ENCODE assay signal across 20 cellular contexts in genomic region chr21:42471716-42472330, GRCh38. TPM values are rescaled to one million over a fixed set of nuclear protein-coding genes. Genes with fewer than 3 reads are reported as not detected.
A peak's percentile ranks its signal among the peaks of the same experiment; 100 is the strongest.
DNase-seq lines count a peak whose midpoint lies in the region; ATAC-seq, FAIRE-seq and TF ChIP-seq lines count a peak whose summit lies in the region.
"Had no signal": no experiment of that assay in that cellular context is flagged by ENCODE, and none has a peak within 500 bp of the region (broad histone marks: within the 10 kb centered on the region; RNA-seq: fewer than 3 reads in every experiment).

No MANE protein-coding gene starts in this region.

- H3K27ac ChIP-seq in right lobe of liver (no peak overlapping the region), HepG2 (ENCODE audit: extremely low read length, insufficient read depth, low read length) (no peak overlapping the region), OCI-LY7 (ENCODE audit: low read depth, low read length, poor library complexity, severe bottlenecking) (peak overlapping the region; percentile 37)

- H3K9me3 Mint-ChIP-seq in stimulated activated naive B cell treated with anti-CD40 and anti-IgM and Interleukin-4, amounts not matched to agents 10 μg/mL and 1 μg/mL and 100 μg/mL, for 72 hours: no peaks in the 10 kb centered on the region
- no peaks in the 10 kb centered on the region for H3K9me3 Mint-ChIP-seq in T-cell
- H3K9me3 Mint-ChIP-seq: H9, IgD-negative memory B cell had no signal

- POLR2A ChIA-PET in HepG2 (lab: Yijun Ruan, JAX) (no interaction called here), OCI-LY7 (lab: Charles Lee) (no interaction called here), T-cell (lab: Charles Lee) (no interaction called here)

- TF ChIP-seq EP300 in HepG2 (IDR thresholded peaks at IDR 0.05; ENCODE audit: low read depth in 2 of 2, low read length in 2 of 2) (no peak), HepG2 (CRISPR knock-in tag; IDR thresholded peaks at IDR 0.05; ENCODE audit: borderline replicate concordance) (no peak)

- BruUV-seq in HepG2 (replicated peaks; lab: Mats Ljungman, UMichigan): no TSS peak
- BruUV-seq in OCI-LY7 (replicated peaks; lab: Mats Ljungman, UMichigan): no TSS peak

- TF ChIP-seq CTCF in right lobe of liver (IDR thresholded peaks at IDR 0.05) (no peak), HepG2 (CRISPR knock-in tag; IDR thresholded peaks at IDR 0.05) (no peak), OCI-LY7 (conservative IDR thresholded peaks at IDR 0.05; ENCODE audit: low read length) (no peak)

- H3K27me3 ChIP-seq in right lobe of liver: no peaks in the 10 kb centered on the region
- no peaks in the 10 kb centered on the region for H3K27me3 ChIP-seq in HepG2 (ENCODE audit: control insufficient read depth in 1 of 2, insufficient read depth in 2 of 2, low read length in 2 of 2)

- in situ Hi-C loops in HepG2 (cut with HindIII; ENCODE audit: extremely low pct_ligation_motif_present, low pct_unique_long_range_greater_than_20kb): no loop called here

- H3K9me3 ChIP-seq in right lobe of liver (no peaks in the 10 kb centered on the region), HepG2 (ENCODE audit: low read length) (no peaks in the 10 kb centered on the region), OCI-LY7 (ENCODE audit: low read length) (no peaks in the 10 kb centered on the region)
- H3K9me3 ChIP-seq: Caco-2 had no signal

- peak overlapping the region; percentile 83 for H3K27ac Mint-ChIP-seq in stimulated activated naive B cell treated with anti-CD40 and anti-IgM and Interleukin-4, amounts not matched to agents 10 μg/mL and 1 μg/mL and 100 μg/mL, for 72 hours
- no peak overlapping the region for H3K27ac Mint-ChIP-seq in T-cell
- H3K27ac Mint-ChIP-seq: H9 had no signal

- peaks cover 0 to 21% (median 0%) of the 10 kb centered on the region in 4 donors for H3K4me1 ChIP-seq in right lobe of liver
- H3K4me1 ChIP-seq in HepG2 (ENCODE audit: insufficient read depth, low read length): peaks cover 23% of the 10 kb centered on the region
- H3K4me1 ChIP-seq in OCI-LY7 (ENCODE audit: insufficient read depth, low read length, poor library complexity, severe bottlenecking): peaks cover 51% of the 10 kb centered on the region

- H3K79me2 ChIP-seq in HepG2 (ENCODE audit: insufficient read depth, low read length): no peaks in the 10 kb centered on the region
- H3K79me2 ChIP-seq in OCI-LY7 (ENCODE audit: insufficient read depth, low read depth, low read length): no peaks in the 10 kb centered on the region

- ATAC-seq in right lobe of liver (no peak), HepG2 (no peak), left lobe of liver (no peak), T-cell (replicated peaks in 1 of 4) (no peak)
- no peak for ATAC-seq in stimulated activated naive B cell treated with anti-CD40 and anti-IgM and Interleukin-4, amounts not matched to agents 10 μg/mL and 1 μg/mL and 100 μg/mL, for 72 hours (replicated peaks)
- ATAC-seq: Panc1 had no signal

- 94% methylated on average over 7 of the region's 13 CpGs for WGBS in right lobe of liver (ENCODE audit: insufficient coverage, low coverage, low lambda C conversion rate, missing lambda C conversion rate)
- WGBS in HepG2 (ENCODE audit: low lambda C conversion rate): 79% methylated on average over 7 of the region's 13 CpGs

- DNase-seq in right lobe of liver (peak in 2 of 3 donors; percentile 31 to 37), HepG2 (ENCODE audit: low spot score) (no peak), OCI-LY7 (ENCODE audit: low spot score) (peak; percentile 62), left lobe of liver (ENCODE audit: low spot score) (peak; percentile 36), DMS 273 (lab: John Stamatoyannopoulos, UW; ENCODE audit: unreplicated experiment) (no peak), T-cell (no peak), NCI-H146 treated with DMSO at 0.1 percent for 48 hours (lab: John Stamatoyannopoulos, UW; ENCODE audit: unreplicated experiment) (no peak)
- DNase-seq in stimulated activated naive B cell treated with anti-CD40 and anti-IgM and Interleukin-4, amounts not matched to agents 10 μg/mL and 1 μg/mL and 100 μg/mL, for 72 hours: no peak
- DNase-seq: Caco-2, H9, Kasumi-1, MM.1S, NCI-H1105, NCI-H1694 treated with DMSO at 0.1 percent for 48 hours, NCI-H2171, NCI-H446 treated with DMSO at 0.1 percent for 48 hours, NCI-H774 had no signal

- no peaks in the 10 kb centered on the region for H3K36me3 Mint-ChIP-seq in stimulated activated naive B cell treated with anti-CD40 and anti-IgM and Interleukin-4, amounts not matched to agents 10 μg/mL and 1 μg/mL and 100 μg/mL, for 72 hours
- no peaks in the 10 kb centered on the region for H3K36me3 Mint-ChIP-seq in T-cell
- H3K36me3 Mint-ChIP-seq: IgD-negative memory B cell had no signal

- FAIRE-seq in HepG2 (lab: Jason Lieb, UNC): no peak

- H3K9me2 ChIP-seq in OCI-LY7 (ENCODE audit: insufficient read depth, low read length): no peaks in the 10 kb centered on the region

- H3K36me3 ChIP-seq in right lobe of liver (no peaks in the 10 kb centered on the region), HepG2 (replicated peaks in 1 of 2; ENCODE audit: control insufficient read depth in 1 of 2, insufficient read depth in 2 of 2, low read length in 2 of 2) (no peaks in the 10 kb centered on the region), OCI-LY7 (ENCODE audit: insufficient read depth, low read length) (no peaks in the 10 kb centered on the region)

- TF ChIP-seq POLR2A in right lobe of liver (IDR thresholded peaks at IDR 0.05) (no peak), HepG2 (IDR thresholded peaks at IDR 0.05; ENCODE audit: insufficient read depth in 1 of 2, low read depth in 2 of 2, low read length in 2 of 2) (no peak)

- no peak overlapping the region for H3K9ac ChIP-seq in HepG2 (ENCODE audit: insufficient read depth, low read depth, low read length)

- no peak overlapping the region for H3K4me3 ChIP-seq in right lobe of liver
- H3K4me3 ChIP-seq in HepG2 (replicated peaks in 1 of 3; ENCODE audit: insufficient read depth in 1 of 3, low read depth in 2 of 3, low read length in 3 of 3): no peak overlapping the region
- no peak overlapping the region for H3K4me3 ChIP-seq in OCI-LY7 (ENCODE audit: low read depth, low read length, poor library complexity, severe bottlenecking)

- no peak for TF ChIP-seq RAD21 in HepG2 (CRISPR knock-in tag; IDR thresholded peaks at IDR 0.05)

- intact Hi-C loops in right lobe of liver (cut with DNase I): no loop called here
- intact Hi-C loops in HepG2 (cut with micrococcal nuclease; ENCODE audit: unreplicated experiment): no loop called here
- intact Hi-C loops in OCI-LY7 (cut with micrococcal nuclease; ENCODE audit: unreplicated experiment): no loop called here

- H3K4me1 Mint-ChIP-seq in stimulated activated naive B cell treated with anti-CD40 and anti-IgM and Interleukin-4, amounts not matched to agents 10 μg/mL and 1 μg/mL and 100 μg/mL, for 72 hours: peaks cover 46 to 67% of the 10 kb centered on the region in 2 donors
- H3K4me1 Mint-ChIP-seq in T-cell: peaks cover 4 to 6% (median 6%) of the 10 kb centered on the region in 3 donors

- CTCF ChIA-PET in HepG2 (lab: Yijun Ruan, JAX; ENCODE audit: low intra/inter-chr PET ratio, low total read pairs) (no interaction called here), OCI-LY7 (lab: Charles Lee; ENCODE audit: unreplicated experiment) (no interaction called here), T-cell (lab: Charles Lee) (interaction anchor here in 1 of 2 donors (0.6 kb wide), 1 partner anchor 356 kb away, joined by 3 read pairs; no protein-coding TSS in a partner anchor)

- H3K4me3 Mint-ChIP-seq in stimulated activated naive B cell treated with anti-CD40 and anti-IgM and Interleukin-4, amounts not matched to agents 10 μg/mL and 1 μg/mL and 100 μg/mL, for 72 hours: no peak overlapping the region
- H3K4me3 Mint-ChIP-seq in T-cell: no peak overlapping the region
- H3K4me3 Mint-ChIP-seq: H9, IgD-negative memory B cell had no signal

- peaks cover 0 to 19% of the 10 kb centered on the region in 2 donors for H3K27me3 Mint-ChIP-seq in stimulated activated naive B cell treated with anti-CD40 and anti-IgM and Interleukin-4, amounts not matched to agents 10 μg/mL and 1 μg/mL and 100 μg/mL, for 72 hours
- H3K27me3 Mint-ChIP-seq in T-cell: peaks cover 0 to 7% of the 10 kb centered on the region in 2 donors

- H2AFZ ChIP-seq in HepG2 (ENCODE audit: low read length) (no peak overlapping the region), OCI-LY7 (ENCODE audit: low read length) (peak overlapping the region; percentile 79)

- H4K20me1 ChIP-seq in HepG2 (ENCODE audit: insufficient read depth, low read length) (no peaks in the 10 kb centered on the region), OCI-LY7 (ENCODE audit: insufficient read depth, low read length) (no peaks in the 10 kb centered on the region)

- no peak overlapping the region for H3K4me2 ChIP-seq in HepG2 (ENCODE audit: low read depth, low read length)
- peak overlapping the region; percentile 45 for H3K4me2 ChIP-seq in OCI-LY7 (ENCODE audit: low read length)

RNA-seq across cellular contexts. Expression of gene RSPH1, which starts 24.2 kb away (rescaled TPM):
- under 1 TPM in 5 of 6 experiments, not detected in 1; 0.18 to 0.55 (median 0.22) TPM for total RNA-seq in right lobe of liver
- total RNA-seq in HepG2 (2016; rRNA removed; fragmentation: Illumina TruSeq; extraction: Trizol): not detected in 2 replicates
- total RNA-seq in HepG2 (2016; cell fraction: cytosol; rRNA removed; fragmentation: Illumina TruSeq; extraction: Trizol; ENCODE audit: low read depth): not detected in 2 replicates
- total RNA-seq in HepG2 (2016; cell fraction: insoluble cytoplasmic fraction; rRNA removed; fragmentation: Illumina TruSeq; extraction: Trizol): not detected in 2 replicates
- total RNA-seq in HepG2 (2016; cell fraction: membrane; rRNA removed; fragmentation: Illumina TruSeq; extraction: Trizol): not detected in 2 replicates
- not detected in 2 replicates for total RNA-seq in HepG2 (2016; cell fraction: nucleus; rRNA removed; fragmentation: Illumina TruSeq; extraction: Trizol)
- polyA plus RNA-seq in HepG2 (2011; rRNA removed): not detected in 2 replicates
- not detected in 2 replicates for polyA plus RNA-seq in HepG2 (2011; cell fraction: cytosol; rRNA removed)
- not detected in 2 replicates for polyA plus RNA-seq in HepG2 (2011; cell fraction: nucleus; rRNA removed)
- polyA plus RNA-seq in HepG2 (2012): not detected in 2 replicates
- not detected in 2 replicates for polyA plus RNA-seq in HepG2 (2016; cell fraction: cytosol; fragmentation: Illumina TruSeq; extraction: Trizol; ENCODE audit: low read depth)
- polyA plus RNA-seq in HepG2 (2016; cell fraction: insoluble cytoplasmic fraction; fragmentation: Illumina TruSeq; extraction: Trizol; ENCODE audit: low read depth): not detected in 2 replicates
- polyA plus RNA-seq in HepG2 (2016; cell fraction: membrane; fragmentation: Illumina TruSeq; extraction: Trizol; ENCODE audit: low read depth): not detected in 2 replicates
- not detected in 2 replicates for polyA plus RNA-seq in HepG2 (2016; cell fraction: nucleus; fragmentation: Illumina TruSeq; extraction: Trizol; ENCODE audit: insufficient read depth, low read depth)
- polyA minus RNA-seq in HepG2 (2011; rRNA and poly(A)+ RNA removed; ENCODE audit: low replicate concordance): not detected in 2 replicates
- not detected in 2 replicates for polyA minus RNA-seq in HepG2 (2011; cell fraction: cytosol; rRNA and poly(A)+ RNA removed)
- polyA minus RNA-seq in HepG2 (2011; cell fraction: nucleus; rRNA and poly(A)+ RNA removed): not detected in 2 replicates
- 1.9 and 3.9 TPM in 2 replicates for total RNA-seq in OCI-LY7 (2014; rRNA removed; shearing (Covaris generic))
- total RNA-seq in OCI-LY7 (2022): 2.5 and 3.5 TPM in 2 replicates
- 0.33 TPM for total RNA-seq in left lobe of liver
- under 1 TPM in 2 of 5 donors, not detected in 3; 0.12 to 0.20 TPM for total RNA-seq in T-cell
- total RNA-seq: HT1080 had no signal
- polyA plus RNA-seq: IgD-negative memory B cell had no signal

RNA-seq across cellular contexts. Expression of gene SLC37A1, which starts 41.8 kb away (rescaled TPM):
- total RNA-seq in right lobe of liver (10 to 100 TPM in 1 of 6 experiments, 1 to 10 TPM in 5; 2.5 to 10.8 (median 6.2) TPM), HepG2 (2016; rRNA removed; fragmentation: Illumina TruSeq; extraction: Trizol) (0.17 and 0.40 TPM in 2 replicates), OCI-LY7 (2022) (22.5 and 29.4 TPM in 2 replicates), left lobe of liver (5.0 TPM), T-cell (10 to 100 TPM; 18.7 to 26.3 (median 22.6) TPM)
- total RNA-seq in HepG2 (2016; cell fraction: cytosol; rRNA removed; fragmentation: Illumina TruSeq; extraction: Trizol; ENCODE audit: low read depth): 0.18 TPM in 1 of 2 replicates, not detected in the other
- 0.10 and 0.28 TPM in 2 replicates for total RNA-seq in HepG2 (2016; cell fraction: insoluble cytoplasmic fraction; rRNA removed; fragmentation: Illumina TruSeq; extraction: Trizol)
- 0.31 and 0.48 TPM in 2 replicates for total RNA-seq in HepG2 (2016; cell fraction: membrane; rRNA removed; fragmentation: Illumina TruSeq; extraction: Trizol)
- total RNA-seq in HepG2 (2016; cell fraction: nucleus; rRNA removed; fragmentation: Illumina TruSeq; extraction: Trizol): 0.31 and 0.34 TPM in 2 replicates
- 0.14 and 0.22 TPM in 2 replicates for polyA plus RNA-seq in HepG2 (2011; rRNA removed)
- 0.12 and 0.14 TPM in 2 replicates for polyA plus RNA-seq in HepG2 (2011; cell fraction: cytosol; rRNA removed)
- 0.19 and 0.29 TPM in 2 replicates for polyA plus RNA-seq in HepG2 (2011; cell fraction: nucleus; rRNA removed)
- 0.13 and 0.28 TPM in 2 replicates for polyA plus RNA-seq in HepG2 (2012)
- polyA plus RNA-seq in HepG2 (2016; cell fraction: cytosol; fragmentation: Illumina TruSeq; extraction: Trizol; ENCODE audit: low read depth): 0.18 and 0.58 TPM in 2 replicates
- 0.12 and 0.25 TPM in 2 replicates for polyA plus RNA-seq in HepG2 (2016; cell fraction: insoluble cytoplasmic fraction; fragmentation: Illumina TruSeq; extraction: Trizol; ENCODE audit: low read depth)
- 0.35 and 0.40 TPM in 2 replicates for polyA plus RNA-seq in HepG2 (2016; cell fraction: membrane; fragmentation: Illumina TruSeq; extraction: Trizol; ENCODE audit: low read depth)
- 0.37 and 0.70 TPM in 2 replicates for polyA plus RNA-seq in HepG2 (2016; cell fraction: nucleus; fragmentation: Illumina TruSeq; extraction: Trizol; ENCODE audit: insufficient read depth, low read depth)
- 0.80 and 7.9 TPM in 2 replicates for polyA minus RNA-seq in HepG2 (2011; rRNA and poly(A)+ RNA removed; ENCODE audit: low replicate concordance)
- 0.49 TPM in 1 of 2 replicates, not detected in the other for polyA minus RNA-seq in HepG2 (2011; cell fraction: cytosol; rRNA and poly(A)+ RNA removed)
- polyA minus RNA-seq in HepG2 (2011; cell fraction: nucleus; rRNA and poly(A)+ RNA removed): 0.12 and 0.39 TPM in 2 replicates
- 20.5 and 27.6 TPM in 2 replicates for total RNA-seq in OCI-LY7 (2014; rRNA removed; shearing (Covaris generic))

Comparison
In these comparisons a context has a peak if more than half of its experiments do, and no peak if none do; other contexts are left out.
1. DNase-seq: peak in right lobe of liver (2 of 3), OCI-LY7 (single experiment) and left lobe of liver (single experiment); none in HepG2 (single experiment), stimulated activated naive B cell treated with anti-CD40 and anti-IgM and Interleukin-4, amounts not matched to agents 10 μg/mL and 1 μg/mL and 100 μg/mL, for 72 hours (single experiment), DMS 273 (single experiment), T-cell (0 of 34) and NCI-H146 treated with DMSO at 0.1 percent for 48 hours (single experiment).